Comparison of ENCODE assay signal across 8 cellular contexts in the genomic region with DNA sequence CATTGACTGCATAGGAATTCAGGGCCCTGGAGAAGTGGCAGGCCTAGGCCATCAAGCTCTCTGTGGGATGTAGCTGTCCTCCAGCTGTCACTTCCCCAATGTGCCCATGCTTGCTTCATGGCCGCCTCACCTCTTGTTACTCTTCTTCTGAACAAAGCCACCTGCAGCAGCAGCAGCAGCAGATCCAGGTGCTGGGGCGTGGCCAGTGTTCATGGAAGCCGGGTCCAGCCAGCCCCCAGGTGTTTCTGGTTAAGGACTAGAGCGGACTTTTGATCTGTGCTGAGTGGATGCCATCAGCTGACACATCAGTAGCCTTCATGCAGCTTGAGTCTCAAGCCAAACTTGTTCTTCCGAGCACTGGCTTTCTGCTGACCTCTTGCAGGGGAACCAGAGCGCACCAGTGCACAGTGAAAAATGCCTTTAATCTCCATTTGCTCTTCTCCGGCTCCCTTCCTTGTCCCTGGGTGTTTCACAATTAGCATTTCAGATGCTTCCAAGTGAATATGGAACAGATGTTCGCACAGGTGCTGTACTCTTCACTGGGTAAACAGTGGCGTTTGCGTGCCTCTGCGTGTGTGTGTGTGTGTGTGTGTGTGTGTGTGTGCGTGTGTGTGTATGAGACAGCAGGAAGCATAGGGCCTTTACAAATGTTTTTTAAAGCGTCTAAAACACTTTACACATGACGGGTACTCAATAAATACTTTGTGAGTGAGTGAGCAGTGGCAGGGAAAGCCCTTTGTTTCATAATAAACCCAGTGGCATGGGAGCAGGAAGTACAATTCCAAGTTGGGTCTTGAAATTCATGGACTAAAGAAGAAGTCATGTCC. TPM values are rescaled to one million over a fixed set of nuclear protein-coding genes. Genes with fewer than 3 reads are reported as not detected.
DNase-seq lines count a peak whose midpoint lies in the region; ATAC-seq lines count a peak whose summit lies in the region.

No MANE protein-coding gene starts in this region.

- H3K27me3 Mint-ChIP-seq in naive B cell = no peaks in the 10 kb centered on the region
- H3K27me3 Mint-ChIP-seq in effector memory CD8-positive, alpha-beta T cell = no peaks in the 10 kb centered on the region

- H3K27ac ChIP-seq in cingulate gyrus (ENCODE audit: low read depth, low read length) = peak overlapping the region; percentile 81

- DNase-seq in DMS53 (lab: John Stamatoyannopoulos, UW) (peak; percentile 100), NCI-H2196 treated with DMSO at 0.1 percent for 48 hours (lab: John Stamatoyannopoulos, UW; ENCODE audit: unreplicated experiment) (peak; percentile 78), naive B cell (no peak), HuH-7 (ENCODE audit: low spot score) (no peak), T-helper 1 cell (no peak)
- no peak for DNase-seq in effector memory CD8-positive, alpha-beta T cell

- H3K36me3 Mint-ChIP-seq in naive B cell = peaks cover 0 to 7% of the 10 kb centered on the region in 2 donors
- peaks cover 7% of the 10 kb centered on the region for H3K36me3 Mint-ChIP-seq in effector memory CD8-positive, alpha-beta T cell (ENCODE audit: insufficient read depth)

- ATAC-seq in naive B cell (ENCODE audit: low read depth in 2 of 2) (no peak), GM21360 (IDR thresholded peaks at IDR 0.05; ENCODE audit: unreplicated experiment) (no peak)
- no peak for ATAC-seq in effector memory CD8-positive, alpha-beta T cell (replicated peaks)

- peaks cover 47 to 58% (median 58%) of the 10 kb centered on the region in 3 donors for H3K4me1 Mint-ChIP-seq in naive B cell
- H3K4me1 Mint-ChIP-seq in effector memory CD8-positive, alpha-beta T cell (ENCODE audit: low read depth in 2 of 2) = no peaks in the 10 kb centered on the region

- peak overlapping the region in 2 of 8 donors; percentile 12 to 59 for H3K4me3 Mint-ChIP-seq in naive B cell
- H3K4me3 Mint-ChIP-seq in effector memory CD8-positive, alpha-beta T cell = no peak overlapping the region

- H3K27ac Mint-ChIP-seq in naive B cell = peak overlapping the region in 4 of 6 donors; percentile 7 to 78 (median 44)
- no peak overlapping the region for H3K27ac Mint-ChIP-seq in effector memory CD8-positive, alpha-beta T cell

- H3K9me3 Mint-ChIP-seq in naive B cell = no peaks in the 10 kb centered on the region
- no peaks in the 10 kb centered on the region for H3K9me3 Mint-ChIP-seq in effector memory CD8-positive, alpha-beta T cell

RNA-seq across cellular contexts. Expression of a gene that starts 20.1 kb away (rescaled TPM):
- polyA plus RNA-seq in naive B cell (ENCODE audit: low read depth in 6 of 6) = 10 to 100 TPM in 5 of 6 donors, 1 to 10 TPM in 1; 8.8 to 26.2 (median 18.9) TPM

RNA-seq across cellular contexts. Expression of a gene that starts 55.9 kb away (rescaled TPM):
- polyA plus RNA-seq in naive B cell (ENCODE audit: low read depth in 6 of 6) = 10 to 100 TPM; 21.0 to 31.9 (median 24.1) TPM

RNA-seq across cellular contexts. Expression of a gene that starts 56.1 kb away (rescaled TPM):
- polyA plus RNA-seq in naive B cell (ENCODE audit: low read depth in 6 of 6) = 10 to 100 TPM in 5 of 6 donors, 1 to 10 TPM in 1; 9.0 to 45.5 (median 25.4) TPM

Comparison
In these comparisons a context has a peak if more than half of its experiments do, and no peak if none do; other contexts are left out.
1. DNase-seq: peak in DMS53 (single experiment) and NCI-H2196 treated with DMSO at 0.1 percent for 48 hours (single experiment); none in naive B cell (single experiment), HuH-7 (single experiment), T-helper 1 cell (0 of 5) and effector memory CD8-positive, alpha-beta T cell (0 of 3).
2. H3K27ac Mint-ChIP-seq: peak in naive B cell (4 of 6); none in effector memory CD8-positive, alpha-beta T cell (0 of 2).